Comparison of ENCODE assay signal across 24 cellular contexts in the genomic region with DNA sequence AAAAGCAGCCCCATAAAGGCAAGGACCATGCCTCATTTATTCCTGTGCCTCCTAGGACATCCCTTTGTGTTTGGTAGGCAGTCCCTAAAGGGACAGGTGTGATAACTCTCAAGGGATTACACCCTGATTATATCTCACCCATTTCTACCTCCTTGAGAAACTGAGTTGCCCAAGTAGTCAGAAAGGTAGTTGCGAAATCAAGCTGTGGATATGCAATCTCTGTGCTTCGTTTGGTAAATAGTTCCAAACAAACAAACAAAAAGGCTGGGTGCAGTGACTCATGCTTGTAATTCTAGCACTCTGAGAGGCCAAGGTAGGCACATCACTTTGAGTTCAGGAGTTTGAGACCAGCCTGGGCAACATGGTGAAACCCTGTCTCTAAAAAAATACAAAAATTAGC.
DNase-seq lines count a peak whose midpoint lies in the region; ATAC-seq and TF ChIP-seq lines count a peak whose summit lies in the region.
"Had no signal": no experiment of that assay in that cellular context is flagged by ENCODE, and none has a peak within 500 bp of the region (broad histone marks: within the 10 kb centered on the region; RNA-seq: fewer than 3 reads in every experiment).

No MANE protein-coding gene starts in this region.

- ATAC-seq in PC-3 (no peak), HG02840 (IDR thresholded peaks at IDR 0.05; ENCODE audit: low FRiP score, unreplicated experiment) (no peak)
- peak; percentile 36 for ATAC-seq in naive thymus-derived CD4-positive, alpha-beta T cell
- ATAC-seq: activated naive CD8-positive, alpha-beta T cell treated with anti-CD3 and anti-CD28 coated beads, Interleukin-2, amount 50 U/mL, for 24 hours; GM12878; stimulated activated naive B cell treated with anti-CD40 and anti-IgM and Interleukin-4, amounts not matched to agents 10 μg/mL and 1 μg/mL and 100 μg/mL, for 72 hours had no signal

- H3K4me1 ChIP-seq in PC-3 (ENCODE audit: insufficient read depth, low read length), result no peaks in the 10 kb centered on the region
- no peaks in the 10 kb centered on the region for H3K4me1 ChIP-seq in naive thymus-derived CD4-positive, alpha-beta T cell (ENCODE audit: control insufficient read depth in 2 of 2, insufficient read depth in 2 of 2, low read length in 2 of 2)
- H3K4me1 ChIP-seq: parathyroid adenoma, SJSA1 had no signal

- POLR2A ChIA-PET in PC-3 (lab: Charles Lee; ENCODE audit: unreplicated experiment), result no interaction called here
- POLR2A ChIA-PET in naive thymus-derived CD4-positive, alpha-beta T cell (lab: Charles Lee), result no interaction called here

- H3K4me1 Mint-ChIP-seq in naive thymus-derived CD4-positive, alpha-beta T cell, result no peaks in the 10 kb centered on the region
- H3K4me1 Mint-ChIP-seq: activated CD4-positive, alpha-beta T cell treated with anti-CD3 and anti-CD28 coated beads, Interleukin-2, amount 10 ng/mL, durations not matched to agents 24 days and 14 days; activated naive CD8-positive, alpha-beta T cell treated with anti-CD3 and anti-CD28 coated beads, Interleukin-2, amount 50 U/mL, for 24 hours; CD4-positive, alpha-beta memory T cell had no signal

- H3K9me2 ChIP-seq in PC-3 (replicated peaks; ENCODE audit: low read length), result no peaks in the 10 kb centered on the region

- no peaks in the 10 kb centered on the region for H3K79me2 ChIP-seq in PC-3 (ENCODE audit: low read length)
- H3K79me2 ChIP-seq: parathyroid adenoma had no signal

- no peak overlapping the region for H3K27ac Mint-ChIP-seq in naive thymus-derived CD4-positive, alpha-beta T cell
- H3K27ac Mint-ChIP-seq: activated CD4-positive, alpha-beta T cell treated with anti-CD3 and anti-CD28 coated beads, Interleukin-2, amount 10 ng/mL, durations not matched to agents 24 days and 14 days; activated naive CD8-positive, alpha-beta T cell treated with anti-CD3 and anti-CD28 coated beads, Interleukin-2, amount 50 U/mL, for 24 hours; CD4-positive, alpha-beta memory T cell; nephron; stimulated activated naive B cell treated with anti-CD40 and anti-IgM and Interleukin-4, amounts not matched to agents 10 μg/mL and 1 μg/mL and 100 μg/mL, for 72 hours; T-helper 1 cell treated with Interleukin-12 subunit alpha and Interleukin-12 subunit beta and Interleukin-4 antibody, amounts not matched to agents 30 μg/mL and 1 μg/mL, for 36 hours had no signal

- no peak overlapping the region for H3K4me3 ChIP-seq in PC-3 (ENCODE audit: low read length)
- no peak overlapping the region for H3K4me3 ChIP-seq in naive thymus-derived CD4-positive, alpha-beta T cell (ENCODE audit: low read length)
- H3K4me3 ChIP-seq: GM12878, GM23338, SJSA1, tibial nerve had no signal

- no peak overlapping the region for H3K4me2 ChIP-seq in PC-3 (ENCODE audit: low read length)
- H3K4me2 ChIP-seq: GM23338 had no signal

- peaks cover 0 to 2% (median 0%) of the 10 kb centered on the region in 11 donors for H3K9me3 Mint-ChIP-seq in naive thymus-derived CD4-positive, alpha-beta T cell
- H3K9me3 Mint-ChIP-seq: activated CD4-positive, alpha-beta T cell treated with anti-CD3 and anti-CD28 coated beads, Interleukin-2, amount 10 ng/mL, durations not matched to agents 24 days and 14 days; activated naive CD8-positive, alpha-beta T cell treated with anti-CD3 and anti-CD28 coated beads, Interleukin-2, amount 50 U/mL, for 24 hours; CD4-positive, alpha-beta memory T cell; GM23338; nephron; stimulated activated naive B cell treated with anti-CD40 and anti-IgM and Interleukin-4, amounts not matched to agents 10 μg/mL and 1 μg/mL and 100 μg/mL, for 72 hours; T-helper 1 cell treated with Interleukin-12 subunit alpha and Interleukin-12 subunit beta and Interleukin-4 antibody, amounts not matched to agents 30 μg/mL and 1 μg/mL, for 36 hours had no signal

- no peaks in the 10 kb centered on the region for H4K20me1 ChIP-seq in PC-3 (ENCODE audit: low read length)

- H3K27me3 Mint-ChIP-seq in naive thymus-derived CD4-positive, alpha-beta T cell, result peaks cover 9 to 20% (median 17%) of the 10 kb centered on the region in 5 donors

- H3K36me3 Mint-ChIP-seq in naive thymus-derived CD4-positive, alpha-beta T cell, result no peaks in the 10 kb centered on the region
- H3K36me3 Mint-ChIP-seq: CD4-positive, alpha-beta memory T cell; stimulated activated naive B cell treated with anti-CD40 and anti-IgM and Interleukin-4, amounts not matched to agents 10 μg/mL and 1 μg/mL and 100 μg/mL, for 72 hours had no signal

- no TSS peak for BruUV-seq in PC-3 (replicated peaks; lab: Mats Ljungman, UMichigan)

- no peak overlapping the region for H3K9ac ChIP-seq in PC-3 (ENCODE audit: low read length)
- H3K9ac ChIP-seq: parathyroid adenoma had no signal

- H3F3A ChIP-seq in PC-3 (ENCODE audit: low read length, unreplicated experiment), result no peaks in the 10 kb centered on the region

- no peak overlapping the region for H3K4me3 Mint-ChIP-seq in naive thymus-derived CD4-positive, alpha-beta T cell
- H3K4me3 Mint-ChIP-seq: activated CD4-positive, alpha-beta T cell treated with anti-CD3 and anti-CD28 coated beads, Interleukin-2, amount 10 ng/mL, durations not matched to agents 24 days and 14 days; activated naive CD8-positive, alpha-beta T cell treated with anti-CD3 and anti-CD28 coated beads, Interleukin-2, amount 50 U/mL, for 24 hours; CD4-positive, alpha-beta memory T cell; GM23338; nephron; stimulated activated naive B cell treated with anti-CD40 and anti-IgM and Interleukin-4, amounts not matched to agents 10 μg/mL and 1 μg/mL and 100 μg/mL, for 72 hours; T-helper 1 cell treated with Interleukin-12 subunit alpha and Interleukin-12 subunit beta and Interleukin-4 antibody, amounts not matched to agents 30 μg/mL and 1 μg/mL, for 36 hours had no signal

- intact Hi-C loops in PC-3 (cut with micrococcal nuclease), result no loop called here
- intact Hi-C loops in naive thymus-derived CD4-positive, alpha-beta T cell (cut with micrococcal nuclease), result no loop called here

- H3K27ac ChIP-seq in PC-3 (ENCODE audit: low read length) (no peak overlapping the region), epithelial cell of prostate (peak overlapping the region; percentile 27)
- H3K27ac ChIP-seq in naive thymus-derived CD4-positive, alpha-beta T cell (ENCODE audit: low read depth, low read length), result no peak overlapping the region
- H3K27ac ChIP-seq: parathyroid adenoma, SJSA1, tibial nerve had no signal

- no peak overlapping the region for H2AFZ ChIP-seq in PC-3 (ENCODE audit: low read length)
- H2AFZ ChIP-seq: GM23338, parathyroid adenoma had no signal

- CTCF ChIA-PET in PC-3 (lab: Charles Lee), result no interaction called here
- CTCF ChIA-PET in naive thymus-derived CD4-positive, alpha-beta T cell (lab: Charles Lee), result no interaction called here

- H3K36me3 ChIP-seq in PC-3 (ENCODE audit: low read depth, low read length), result no peaks in the 10 kb centered on the region
- no peaks in the 10 kb centered on the region for H3K36me3 ChIP-seq in naive thymus-derived CD4-positive, alpha-beta T cell (ENCODE audit: control insufficient read depth in 2 of 3, insufficient read depth in 3 of 3, low read length in 3 of 3)
- H3K36me3 ChIP-seq: SJSA1, tibial nerve had no signal

- no peak for TF ChIP-seq CTCF in PC-3 (conservative IDR thresholded peaks at IDR 0.05; ENCODE audit: low read depth, low read length)

- DNase-seq in HPDE6-E6E7 (ENCODE audit: extremely low spot score) (peak; percentile 70), PC-3 (peak; percentile 34), epithelial cell of prostate (ENCODE audit: low read depth, low spot score) (peak; percentile 85), NOMO-1 treated with dmso at 0.1 percent for 144 hours (lab: John Stamatoyannopoulos, UW; ENCODE audit: unreplicated experiment) (no peak), C1 segment of cervical spinal cord (lab: John Stamatoyannopoulos, UW) (no peak), NCI-H2081 (lab: John Stamatoyannopoulos, UW) (no peak)
- no peak for DNase-seq in naive thymus-derived CD4-positive, alpha-beta T cell
- DNase-seq: activated CD4-positive, alpha-beta T cell treated with anti-CD3 and anti-CD28 coated beads, Interleukin-2, amount 10 ng/mL, durations not matched to agents 24 days and 14 days; activated naive CD8-positive, alpha-beta T cell treated with anti-CD3 and anti-CD28 coated beads, Interleukin-2, amount 50 U/mL, for 24 hours; CD4-positive, alpha-beta memory T cell; DMS153; Kasumi-1; NCI-H1105; NCI-H82; stimulated activated CD4-positive, alpha-beta T cell treated with anti-CD3 and anti-CD28 coated beads, Interleukin-1b, Interleukin-23, amount 100 ng/mL, for 48 hours; stimulated activated naive B cell treated with anti-CD40 and anti-IgM and Interleukin-4, amounts not matched to agents 10 μg/mL and 1 μg/mL and 100 μg/mL, for 72 hours had no signal

- H3K9me3 ChIP-seq in PC-3 (ENCODE audit: low read length), result no peaks in the 10 kb centered on the region
- no peaks in the 10 kb centered on the region for H3K9me3 ChIP-seq in naive thymus-derived CD4-positive, alpha-beta T cell (ENCODE audit: control insufficient read depth in 2 of 3, low read length in 3 of 3)
- H3K9me3 ChIP-seq: SJSA1, tibial nerve had no signal

- peaks cover 61% of the 10 kb centered on the region for H3K27me3 ChIP-seq in PC-3 (ENCODE audit: low read length)
- H3K27me3 ChIP-seq in naive thymus-derived CD4-positive, alpha-beta T cell (ENCODE audit: control insufficient read depth in 2 of 2, insufficient read depth in 2 of 2, low read length in 2 of 2), result no peaks in the 10 kb centered on the region
- H3K27me3 ChIP-seq: SJSA1, tibial nerve had no signal

Comparison
In these comparisons a context has a peak if more than half of its experiments do, and no peak if none do; other contexts are left out.
1. DNase-seq: peak in HPDE6-E6E7 (single experiment), PC-3 (single experiment) and epithelial cell of prostate (single experiment); none in naive thymus-derived CD4-positive, alpha-beta T cell (0 of 9), NOMO-1 treated with dmso at 0.1 percent for 144 hours (single experiment), C1 segment of cervical spinal cord (0 of 14) and NCI-H2081 (0 of 2).